1 cellular context compared by ENCODE assay signal in genomic region chr17:41772586-41773189, GRCh38.
TF ChIP-seq lines count a peak whose summit lies in the region.

No MANE protein-coding gene starts in this region.

TF ChIP-seq in HepG2, 621 proteins besides CTCF, POLR2A, EP300 and RAD21 (continued from another document):
- TF ChIP-seq ATF2 (CRISPR knock-in tag; IDR thresholded peaks at IDR 0.05) (0 out of 2 replicates have a peak, but pooled peaks have one; percentile 11), REL (CRISPR knock-in tag; conservative IDR thresholded peaks at IDR 0.05) (no peak), ZNF781 (CRISPR knock-in tag; IDR thresholded peaks at IDR 0.05; ENCODE audit: borderline replicate concordance, not compliant biosample characterization) (peak; percentile 77), ZNF232 (CRISPR knock-in tag; IDR thresholded peaks at IDR 0.05; ENCODE audit: borderline replicate concordance) (no peak), ZNF431 (CRISPR knock-in tag; IDR thresholded peaks at IDR 0.05; ENCODE audit: borderline replicate concordance, low read depth) (no peak), NFIB (CRISPR knock-in tag; IDR thresholded peaks at IDR 0.05; ENCODE audit: borderline replicate concordance) (no peak), ATF5 (CRISPR knock-in tag; IDR thresholded peaks at IDR 0.05; ENCODE audit: low read depth) (no peak), KLF6 (CRISPR knock-in tag; IDR thresholded peaks at IDR 0.05) (no peak), HOXA9 (CRISPR knock-in tag; IDR thresholded peaks at IDR 0.05; ENCODE audit: borderline replicate concordance) (no peak), CHD2 (IDR thresholded peaks at IDR 0.05; ENCODE audit: low read depth, low read length) (no peak), ZNF614 (CRISPR knock-in tag; IDR thresholded peaks at IDR 0.05; ENCODE audit: borderline replicate concordance) (peak; percentile 70; the same call in 1 of the 2 replicates), PRDM15 (CRISPR knock-in tag; IDR thresholded peaks at IDR 0.05) (no peak), ZNF749 (CRISPR knock-in tag; IDR thresholded peaks at IDR 0.05; ENCODE audit: borderline replicate concordance) (no peak), CENPBD1 (CRISPR knock-in tag; IDR thresholded peaks at IDR 0.05; ENCODE audit: borderline replicate concordance, low read depth) (no peak), ZFP37 (CRISPR knock-in tag; IDR thresholded peaks at IDR 0.05; ENCODE audit: borderline replicate concordance) (peak; percentile 80), TRIM24 (CRISPR knock-in tag; IDR thresholded peaks at IDR 0.05) (no peak), ZNF407 (CRISPR knock-in tag; IDR thresholded peaks at IDR 0.05; ENCODE audit: not compliant biosample characterization) (peak; percentile 71), ETV6 (CRISPR knock-in tag; conservative IDR thresholded peaks at IDR 0.05) (0 out of 2 replicates have a peak, but pooled peaks have one; percentile 21), YY1 (IDR thresholded peaks at IDR 0.05; ENCODE audit: insufficient read depth, insufficient replicate concordance, low read depth, low read length) (peak; percentile 67), SETDB1 (CRISPR knock-in tag; IDR thresholded peaks at IDR 0.05; ENCODE audit: borderline replicate concordance) (no peak), GPBP1L1 (CRISPR knock-in tag; IDR thresholded peaks at IDR 0.05) (no peak), ZNF160 (CRISPR knock-in tag; IDR thresholded peaks at IDR 0.05) (no peak), RFX3 (CRISPR knock-in tag; IDR thresholded peaks at IDR 0.05) (no peak), MTA3 (CRISPR knock-in tag; IDR thresholded peaks at IDR 0.05) (no peak), ATF3 (CRISPR knock-in tag; IDR thresholded peaks at IDR 0.05) (no peak; the same call in 1 of the 2 replicates)
